In genomic region chr15:29071193-29071906, GRCh38 we compare ENCODE assay signal across 27 cellular contexts.
DNase-seq lines count a peak whose midpoint lies in the region; ATAC-seq and TF ChIP-seq lines count a peak whose summit lies in the region.
"Had no signal": no experiment of that assay in that cellular context is flagged by ENCODE, and none has a peak within 500 bp of the region (broad histone marks: within the 10 kb centered on the region; RNA-seq: fewer than 3 reads in every experiment).

No MANE protein-coding gene starts in this region.

- no peak overlapping the region for H2AFZ ChIP-seq in H9 (ENCODE audit: low read length)

- H2BK20ac ChIP-seq in H9 (ENCODE audit: low read depth, low read length, poor library complexity, severe bottlenecking): no peak overlapping the region

- no peaks in the 10 kb centered on the region for H3K79me2 ChIP-seq in H9 (ENCODE audit: insufficient read depth, low read length)

- H2BK15ac ChIP-seq in H9 (ENCODE audit: low read depth, low read length): no peak overlapping the region

- intact Hi-C loops in sciatic nerve (cut with DNase I): no loop called here

- WGBS in H9 (ENCODE audit: extremely low coverage, insufficient read length, low lambda C conversion rate): no CpG with 5 or more reads among the region's 12 CpGs

- H3K14ac ChIP-seq in H9 (ENCODE audit: insufficient read depth, low read length): no peak overlapping the region

- H3K9ac ChIP-seq in H9 (ENCODE audit: extremely low read depth, insufficient read length, low read length): no peak overlapping the region
- H3K9ac ChIP-seq: BLaER1 treated with 17β-estradiol and CSF1 and Interleukin-3, amounts not matched to agents 10 nM and 100 nM had no signal

- no peak overlapping the region for H2BK5ac ChIP-seq in H9 (ENCODE audit: insufficient read length, low read length)

- no peak overlapping the region for H3K23ac ChIP-seq in H9 (ENCODE audit: insufficient read length, low read depth, low read length)

- no peaks in the 10 kb centered on the region for H3K23me2 ChIP-seq in H9 (ENCODE audit: insufficient read length, low read depth, low read length, poor library complexity, severe bottlenecking)

- no peak overlapping the region for H4K91ac ChIP-seq in H9 (ENCODE audit: insufficient read length, low read depth, low read length)

- no peak overlapping the region for H3K4me3 Mint-ChIP-seq in H9
- H3K4me3 Mint-ChIP-seq: activated CD8-positive, alpha-beta T cell treated with anti-CD3 and anti-CD28 coated beads, Interleukin-2, amount 10 ng/mL, durations not matched to agents 7 days and 5 days; stimulated activated naive CD8-positive, alpha-beta T cell treated with anti-CD3 and anti-CD28 coated beads, Interleukin-15, amount 100 ng/mL, for 72 hours had no signal

- H4K20me1 ChIP-seq in H9 (ENCODE audit: control insufficient read depth, insufficient read depth, insufficient read length): no peaks in the 10 kb centered on the region

- H3K4ac ChIP-seq in H9 (ENCODE audit: low read depth, low read length): no peak overlapping the region

- H3K36me3 Mint-ChIP-seq in H9 (ENCODE audit: insufficient read depth in 1 of 3, low read depth in 3 of 3): peaks cover 0 to 12% (median 2%) of the 10 kb centered on the region in 3 experiments; a peak in 3 of 7 replicates

- peaks cover 8 to 12% of the 10 kb centered on the region in 2 experiments; a peak in 4 of 5 replicates for H3K9me3 Mint-ChIP-seq in H9
- H3K9me3 Mint-ChIP-seq: stimulated activated naive CD8-positive, alpha-beta T cell treated with anti-CD3 and anti-CD28 coated beads, Interleukin-15, amount 100 ng/mL, for 72 hours had no signal

- peaks cover 1% of the 10 kb centered on the region; the same call in 1 of the 2 replicates for H3K27me3 Mint-ChIP-seq in H9 (ENCODE audit: low read depth)
- H3K27me3 Mint-ChIP-seq: stimulated activated naive CD8-positive, alpha-beta T cell treated with anti-CD3 and anti-CD28 coated beads, Interleukin-15, amount 100 ng/mL, for 72 hours had no signal

- no peak overlapping the region for H3K56ac ChIP-seq in H9 (ENCODE audit: insufficient read length, low read depth, low read length)

- H3K27ac Mint-ChIP-seq in H9: no peak overlapping the region
- H3K27ac Mint-ChIP-seq: activated CD8-positive, alpha-beta T cell treated with anti-CD3 and anti-CD28 coated beads, Interleukin-2, amount 10 ng/mL, durations not matched to agents 7 days and 5 days had no signal

- H3K27ac ChIP-seq in H9 (ENCODE audit: insufficient read length, low read depth, low read length): no peak overlapping the region
- H3K27ac ChIP-seq in VCaP: peak overlapping the region; percentile 71
- H3K27ac ChIP-seq: BLaER1 treated with 17β-estradiol and CSF1 and Interleukin-3, amounts not matched to agents 10 nM and 100 nM; cardiac muscle cell; HL-60; right atrium auricular region; upper lobe of left lung had no signal

- H3K4me2 ChIP-seq in H9 (ENCODE audit: insufficient read depth, insufficient read length, low read length): no peak overlapping the region

- no peaks in the 10 kb centered on the region for H3K4me1 ChIP-seq in H9 (ENCODE audit: insufficient read depth, low read length)
- H3K4me1 ChIP-seq: right atrium auricular region, upper lobe of left lung had no signal

- H3K27me3 ChIP-seq in H9 (ENCODE audit: insufficient read depth, low read length): no peaks in the 10 kb centered on the region
- H3K27me3 ChIP-seq: BLaER1 treated with 17β-estradiol and CSF1 and Interleukin-3, amounts not matched to agents 10 nM and 100 nM; cardiac muscle cell; right atrium auricular region; upper lobe of left lung had no signal

- DNase-seq in H9 (no peak), islet precursor cell (peak; percentile 13), retina (peak; percentile 81), putamen (ENCODE audit: low spot score) (no peak), dedifferentiated amniotic fluid mesenchymal stem cell (ENCODE audit: extremely low spot score) (no peak), sciatic nerve (ENCODE audit: low spot score) (no peak)
- DNase-seq: activated CD4-positive, CD25-positive, alpha-beta regulatory T cell; activated CD8-positive, alpha-beta T cell treated with anti-CD3 and anti-CD28 coated beads, Interleukin-2, amount 10 ng/mL, durations not matched to agents 7 days and 5 days; activated T-cell treated with anti-CD3 and anti-CD28 coated beads, Interleukin-2, amount 50 U/mL, for 1 hour; Calu3; EL; erythroblast; foreskin fibroblast; GOT3; NCI-H1048; NCI-H2029; NCI-H526; occipital lobe; stimulated activated naive CD8-positive, alpha-beta T cell treated with anti-CD3 and anti-CD28 coated beads, Interleukin-15, amount 100 ng/mL, for 72 hours; upper lobe of left lung had no signal

- no peaks in the 10 kb centered on the region for H3K79me1 ChIP-seq in H9 (ENCODE audit: insufficient read depth, low read depth, low read length, poor library complexity, severe bottlenecking)

- no peaks in the 10 kb centered on the region for H3K9me3 ChIP-seq in H9 (ENCODE audit: control insufficient read depth, low read depth, low read length)
- H3K9me3 ChIP-seq: right atrium auricular region, upper lobe of left lung had no signal

- H3K4me1 Mint-ChIP-seq in H9: peaks cover 9 to 21% of the 10 kb centered on the region in 2 experiments

- no peak for TF ChIP-seq CTCF in H9 (conservative IDR thresholded peaks at IDR 0.05)
- no peak for TF ChIP-seq CTCF in VCaP (conservative IDR thresholded peaks at IDR 0.05)

- no peak overlapping the region for H2AK5ac ChIP-seq in H9 (ENCODE audit: insufficient read length, low read length)

- H2BK120ac ChIP-seq in H9 (ENCODE audit: low read depth, low read length, poor library complexity, severe bottlenecking): no peak overlapping the region

- H2BK12ac ChIP-seq in H9 (ENCODE audit: insufficient read length, low read depth, low read length): no peak overlapping the region

- H4K8ac ChIP-seq in H9 (replicated peaks; ENCODE audit: insufficient read length, low read depth, low read length): no peak overlapping the region

- no peak overlapping the region for H3T11ph ChIP-seq in H9 (ENCODE audit: low read length)

- H4K5ac ChIP-seq in H9 (ENCODE audit: insufficient read length, low read depth, low read length): no peak overlapping the region

- ATAC-seq in sciatic nerve: no peak
- ATAC-seq: activated CD8-positive, alpha-beta T cell treated with anti-CD3 and anti-CD28 coated beads, Interleukin-2, amount 10 ng/mL, durations not matched to agents 7 days and 5 days; HepG2; Right ventricle myocardium inferior; stimulated activated naive CD8-positive, alpha-beta T cell treated with anti-CD3 and anti-CD28 coated beads, Interleukin-15, amount 100 ng/mL, for 72 hours had no signal

- peak overlapping the region; percentile 2 for H3K18ac ChIP-seq in H9 (ENCODE audit: insufficient read length, low read depth, low read length)

Comparison
In these comparisons a context has a peak if more than half of its experiments do, and no peak if none do; other contexts are left out.
1. DNase-seq: peak in islet precursor cell (single experiment) and retina (single experiment); none in H9 (single experiment), putamen (single experiment), dedifferentiated amniotic fluid mesenchymal stem cell (single experiment) and sciatic nerve (single experiment).